ENCODE assay signal across 15 cellular contexts in the genomic region with DNA sequence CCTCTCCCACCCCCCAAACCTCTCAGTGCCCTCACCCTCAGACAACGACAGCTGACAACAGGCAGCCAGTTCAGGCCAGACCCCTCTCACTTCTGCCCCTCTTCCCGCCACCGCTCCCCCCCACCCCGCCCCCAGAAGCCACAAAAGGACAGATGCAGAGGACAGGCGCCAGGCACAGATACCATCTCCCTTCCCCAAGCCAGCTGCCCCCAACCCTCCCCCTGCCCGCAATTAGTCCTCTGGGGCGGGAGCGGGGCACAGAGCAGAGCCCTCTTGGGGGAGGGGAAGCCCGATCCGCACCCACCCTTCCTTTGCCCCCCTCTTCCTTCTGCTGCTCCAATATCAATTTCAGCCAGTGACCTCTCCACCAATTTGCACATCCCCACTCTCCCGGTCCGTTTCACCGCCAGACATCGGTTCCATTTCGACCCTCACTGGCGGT. TPM values are rescaled to one million over a fixed set of nuclear protein-coding genes. Genes with fewer than 3 reads are reported as not detected.
A peak's percentile ranks its signal among the peaks of the same experiment; 100 is the strongest.
DNase-seq lines count a peak whose midpoint lies in the region; ATAC-seq and TF ChIP-seq lines count a peak whose summit lies in the region.
"Had no signal": no experiment of that assay in that cellular context is flagged by ENCODE, and none has a peak within 500 bp of the region (broad histone marks: within the 10 kb centered on the region; RNA-seq: fewer than 3 reads in every experiment).

No MANE protein-coding gene starts in this region.

- no peak overlapping the region for H2AFZ ChIP-seq in smooth muscle cell (ENCODE audit: low read depth)

- H3K27ac ChIP-seq in cardiac muscle cell: peak overlapping the region; percentile 70
- no peak overlapping the region for H3K27ac ChIP-seq in iPS-20b (ENCODE audit: low read length)
- no peak overlapping the region for H3K27ac ChIP-seq in smooth muscle cell (ENCODE audit: low read depth)
- H3K27ac ChIP-seq: C4-2B, transverse colon had no signal

- intact Hi-C loops in Right ventricle myocardium inferior (cut with DNase I): loop anchor here (10.0 kb wide), 1 partner anchor 256 kb away; the partner anchor contains the start of gene PLIN5

- H3K4me1 ChIP-seq in cardiac muscle cell (ENCODE audit: low read depth) (peaks cover 16% of the 10 kb centered on the region), iPS-20b (ENCODE audit: insufficient read depth, low read length) (no peaks in the 10 kb centered on the region), smooth muscle cell (ENCODE audit: low read depth) (peaks cover 18% of the 10 kb centered on the region), HAP-1 (no peaks in the 10 kb centered on the region)

- H4K20me1 ChIP-seq in smooth muscle cell (ENCODE audit: low read depth): no peaks in the 10 kb centered on the region

- H3K4me3 ChIP-seq in cardiac muscle cell (peak overlapping the region; percentile 90), iPS-20b (ENCODE audit: low read length) (peak overlapping the region; percentile 70), smooth muscle cell (peak overlapping the region; percentile 51), HAP-1 (no peak overlapping the region)

- no peaks in the 10 kb centered on the region for H3K27me3 ChIP-seq in cardiac muscle cell
- H3K27me3 ChIP-seq in iPS-20b (ENCODE audit: insufficient read depth, low read length): peaks cover 51% of the 10 kb centered on the region
- H3K27me3 ChIP-seq in smooth muscle cell (ENCODE audit: low read depth): peaks cover 26% of the 10 kb centered on the region
- peaks cover 52% of the 10 kb centered on the region for H3K27me3 ChIP-seq in HAP-1 (ENCODE audit: low read depth)

- H3F3A ChIP-seq in smooth muscle cell (ENCODE audit: low read depth): no peaks in the 10 kb centered on the region

- DNase-seq in cardiac muscle cell (ENCODE audit: low read depth in 1 of 2, low spot score in 1 of 2) (peak in 1 of 2 donors; percentile 23), Right ventricle myocardium inferior (ENCODE audit: missing footprints) (no peak), OCI-M1 (lab: John Stamatoyannopoulos, UW) (peak; percentile 59), smooth muscle cell (lab: John Stamatoyannopoulos, UW; ENCODE audit: unreplicated experiment) (no peak), HAP-1 (ENCODE audit: low spot score in 2 of 2) (no peak)
- DNase-seq: activated CD4-positive, alpha-beta T cell treated with anti-CD3 and anti-CD28 coated beads for 4 hours; activated gamma-delta T cell; transverse colon had no signal

- WGBS in smooth muscle cell (ENCODE audit: low lambda C conversion rate): 3% methylated on average over 7 of the region's 16 CpGs

- no peaks in the 10 kb centered on the region for H3K79me2 ChIP-seq in smooth muscle cell (ENCODE audit: low read depth)

- no peak for TF ChIP-seq CTCF in cardiac muscle cell (IDR thresholded peaks at IDR 0.05; ENCODE audit: low read depth, low read length)
- no peak for TF ChIP-seq CTCF in smooth muscle cell (IDR thresholded peaks at IDR 0.05; ENCODE audit: borderline replicate concordance, insufficient read depth, poor library complexity, severe bottlenecking)

- in situ Hi-C loops in HAP-1 (cut with MboI; ENCODE audit: low sequenced_read_pairs): no loop called here

- H3K9ac ChIP-seq in iPS-20b (ENCODE audit: low read depth, low read length): no peak overlapping the region
- no peak overlapping the region for H3K9ac ChIP-seq in smooth muscle cell (ENCODE audit: low read depth)

- H3K36me3 ChIP-seq in cardiac muscle cell (no peaks in the 10 kb centered on the region), iPS-20b (ENCODE audit: insufficient read depth, low read depth, low read length) (no peaks in the 10 kb centered on the region), smooth muscle cell (ENCODE audit: low read depth) (no peaks in the 10 kb centered on the region), HAP-1 (replicated peaks) (no peaks in the 10 kb centered on the region)
- H3K36me3 ChIP-seq: transverse colon had no signal

- peak overlapping the region; percentile 95 for H3K4me2 ChIP-seq in smooth muscle cell

- H3K9me3 ChIP-seq in cardiac muscle cell (ENCODE audit: low read depth) (no peaks in the 10 kb centered on the region), iPS-20b (ENCODE audit: insufficient read depth, low read depth, low read length) (no peaks in the 10 kb centered on the region), smooth muscle cell (replicated peaks; ENCODE audit: low read depth) (no peaks in the 10 kb centered on the region), HAP-1 (no peaks in the 10 kb centered on the region)
- H3K9me3 ChIP-seq: transverse colon had no signal

- ATAC-seq in Right ventricle myocardium inferior (no peak), GM18519 (IDR thresholded peaks at IDR 0.05; ENCODE audit: low FRiP score, unreplicated experiment) (no peak), HG02973 (IDR thresholded peaks at IDR 0.05; ENCODE audit: unreplicated experiment) (no peak)

RNA-seq across cellular contexts. Expression of gene SHD, which starts 0.6 kb away (rescaled TPM):
- total RNA-seq in cardiac muscle cell (78.4 and 144 TPM in 2 replicates), Right ventricle myocardium inferior (not detected), smooth muscle cell (not detected in 2 replicates)
- polyA plus RNA-seq in cardiac muscle cell (93.2 and 129 TPM in 2 replicates), smooth muscle cell (not detected in 2 replicates)
- total RNA-seq: fibroblast of villous mesenchyme, NCI-H460, renal cortical epithelial cell had no signal

RNA-seq across cellular contexts. Expression of gene TMIGD2, which starts 23.7 kb away (rescaled TPM):
- 0.92 and 2.5 TPM in 2 replicates for total RNA-seq in cardiac muscle cell
- 0.84 and 2.9 TPM in 2 replicates for polyA plus RNA-seq in cardiac muscle cell
- total RNA-seq in Right ventricle myocardium inferior: not detected
- total RNA-seq in smooth muscle cell: not detected in 2 replicates
- polyA plus RNA-seq in smooth muscle cell: not detected in 2 replicates
- total RNA-seq: fibroblast of villous mesenchyme, NCI-H460, renal cortical epithelial cell had no signal

RNA-seq across cellular contexts. Expression of gene FSD1, which starts 25.9 kb away (rescaled TPM):
- 16.3 and 24.7 TPM in 2 replicates for total RNA-seq in cardiac muscle cell
- 18.5 and 23.2 TPM in 2 replicates for polyA plus RNA-seq in cardiac muscle cell
- total RNA-seq in Right ventricle myocardium inferior: not detected
- total RNA-seq in smooth muscle cell: 6.9 and 9.9 TPM in 2 replicates
- polyA plus RNA-seq in smooth muscle cell: 16.0 and 16.5 TPM in 2 replicates
- total RNA-seq: NCI-H460 had no signal

RNA-seq across cellular contexts. Expression of gene YJU2, which starts 31.6 kb away (rescaled TPM):
- total RNA-seq in cardiac muscle cell (27.5 and 30.4 TPM in 2 replicates), Right ventricle myocardium inferior (9.2 TPM), smooth muscle cell (8.7 and 11.6 TPM in 2 replicates)
- polyA plus RNA-seq in cardiac muscle cell (19.1 and 24.7 TPM in 2 replicates), smooth muscle cell (12.0 and 16.6 TPM in 2 replicates)

RNA-seq across cellular contexts. Expression of gene EBI3, which starts 49.2 kb away (rescaled TPM):
- not detected in 2 replicates for total RNA-seq in cardiac muscle cell
- 0.44 TPM in 1 of 2 replicates, not detected in the other for polyA plus RNA-seq in cardiac muscle cell
- 0.73 TPM for total RNA-seq in Right ventricle myocardium inferior
- total RNA-seq in smooth muscle cell: 0.18 and 0.40 TPM in 2 replicates
- polyA plus RNA-seq in smooth muscle cell: 3.3 and 3.9 TPM in 2 replicates

Comparison
In these comparisons a context has a peak if more than half of its experiments do, and no peak if none do; other contexts are left out.
1. RNA of gene SHD, which starts 0.6 kb away (total RNA-seq): 78.4 to 144 TPM in cardiac muscle cell; not detected in Right ventricle myocardium inferior (single experiment) and not detected in smooth muscle cell; every median in the first group is over 10 times any median in the second.